ENCODE assay signal across 8 cellular contexts in the genomic region with DNA sequence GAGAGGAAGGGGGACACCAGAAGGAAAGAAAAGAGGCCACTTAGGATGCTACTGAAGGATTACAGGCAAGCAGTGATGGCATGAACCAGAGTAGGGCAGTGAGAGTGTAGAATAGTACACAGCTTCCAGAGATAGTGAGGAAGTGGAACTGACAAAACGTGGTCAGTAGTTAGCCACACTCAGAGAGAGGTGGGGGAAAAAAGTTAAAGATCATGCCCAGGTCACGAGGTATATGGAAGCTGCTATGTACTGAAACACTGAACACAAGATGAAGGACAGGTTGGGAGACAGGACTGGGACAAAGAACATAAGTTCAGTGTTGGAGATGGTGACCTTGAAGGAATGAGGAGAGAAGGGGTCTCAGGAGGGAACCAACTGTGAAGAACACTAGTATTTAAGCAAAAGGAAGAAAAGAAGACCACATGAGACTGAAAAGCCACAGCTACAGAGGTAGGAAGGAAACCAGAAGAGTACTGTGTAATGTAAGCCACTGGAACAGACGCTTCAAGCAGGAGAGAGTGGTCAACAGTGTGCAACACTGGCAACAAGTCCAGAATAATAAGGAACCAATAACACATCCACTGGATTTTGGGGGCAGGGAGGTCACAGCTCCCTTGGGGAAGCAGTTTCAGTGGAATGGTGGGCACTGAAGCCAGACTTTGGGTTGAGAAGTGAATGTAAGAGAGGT. TPM values are rescaled to one million over a fixed set of nuclear protein-coding genes. Genes with fewer than 3 reads are reported as not detected.
A peak's percentile ranks its signal among the peaks of the same experiment; 100 is the strongest.
DNase-seq lines count a peak whose midpoint lies in the region; ATAC-seq and TF ChIP-seq lines count a peak whose summit lies in the region.

No MANE protein-coding gene starts in this region.

- H3K4me1 Mint-ChIP-seq in CD14-positive monocyte, result peaks cover 54% of the 10 kb centered on the region

- in situ Hi-C loops in brain microvascular endothelial cell (cut with HindIII; ENCODE audit: low pct_ligation_motif_present, low sequenced_read_pairs), result no loop called here

- peaks cover 46% of the 10 kb centered on the region for H3K4me1 ChIP-seq in body of pancreas
- H3K4me1 ChIP-seq in spleen, result peaks cover 6 to 56% (median 22%) of the 10 kb centered on the region in 6 donors
- H3K4me1 ChIP-seq in hepatocyte (ENCODE audit: insufficient read depth), result peaks cover 14% of the 10 kb centered on the region

- H3K9me3 ChIP-seq in body of pancreas (no peaks in the 10 kb centered on the region), spleen (no peaks in the 10 kb centered on the region), hepatocyte (ENCODE audit: low read depth) (no peaks in the 10 kb centered on the region)

- H3K27me3 Mint-ChIP-seq in CD14-positive monocyte (ENCODE audit: low read depth in 3 of 3), result peaks cover 0 to 1% (median 0%) of the 10 kb centered on the region in 3 donors

- DNase-seq in CD14-positive monocyte (ENCODE audit: low spot score), result no peak
- no peak for DNase-seq in body of pancreas
- no peak for DNase-seq in spleen
- no peak for DNase-seq in brain microvascular endothelial cell
- no peak for DNase-seq in activated CD4-positive, alpha-beta T cell treated with anti-CD3 and anti-CD28 coated beads for 4 hours
- DNase-seq in hepatocyte (ENCODE audit: low spot score), result no peak

- H3K9me3 Mint-ChIP-seq in CD14-positive monocyte, result no peaks in the 10 kb centered on the region

- peaks cover 22% of the 10 kb centered on the region for H4K20me1 ChIP-seq in hepatocyte (ENCODE audit: insufficient read depth, poor library complexity, severe bottlenecking)

- WGBS in body of pancreas, 2 donors, result 56 to 86% methylated on average over 3 of the region's 3 CpGs
- WGBS in spleen, 5 donors, result 26 to 56% (median 34%) methylated on average over 3 of the region's 3 CpGs
- WGBS in hepatocyte (ENCODE audit: low lambda C conversion rate, missing lambda C conversion rate), result 86% methylated on average over 3 of the region's 3 CpGs

- intact Hi-C loops in CD14-positive monocyte (cut with micrococcal nuclease), result loop anchor here in 1 of 2 donors (5.0 kb wide), 2 partner anchors 39 to 59 kb away; no protein-coding TSS in a partner anchor
- intact Hi-C loops in body of pancreas (cut with DNase I), result no loop called here
- intact Hi-C loops in spleen (cut with DNase I; ENCODE audit: low total_unique reads), result no loop called here

- no peak overlapping the region for H3K4me2 ChIP-seq in hepatocyte

- TF ChIP-seq CTCF in CD14-positive monocyte (IDR thresholded peaks at IDR 0.05) (no peak), body of pancreas (IDR thresholded peaks at IDR 0.05) (no peak), spleen (IDR thresholded peaks at IDR 0.05 in 8 of 11, conservative IDR thresholded peaks at IDR 0.05 in 3 of 11) (no peak), brain microvascular endothelial cell (IDR thresholded peaks at IDR 0.05; ENCODE audit: low read depth, low read length, missing control alignments) (no peak), hepatocyte (IDR thresholded peaks at IDR 0.05; ENCODE audit: poor library complexity) (no peak)

- H3K79me2 ChIP-seq in hepatocyte, result peaks cover 86% of the 10 kb centered on the region

- peak overlapping the region in 1 of 2 donors; percentile 43 for H3K4me3 Mint-ChIP-seq in CD14-positive monocyte

- peaks cover 0 to 3% of the 10 kb centered on the region in 2 donors for H3K36me3 ChIP-seq in body of pancreas (replicated peaks in 1 of 2; ENCODE audit: insufficient read depth in 1 of 2, low read depth in 2 of 2)
- peaks cover 0 to 39% (median 3%) of the 10 kb centered on the region in 6 donors for H3K36me3 ChIP-seq in spleen
- H3K36me3 ChIP-seq in brain microvascular endothelial cell (replicated peaks), result peaks cover 2% of the 10 kb centered on the region
- no peaks in the 10 kb centered on the region for H3K36me3 ChIP-seq in hepatocyte (replicated peaks; ENCODE audit: insufficient read depth, low read depth)

- ATAC-seq in GM19395 (IDR thresholded peaks at IDR 0.05; ENCODE audit: unreplicated experiment), result peak; percentile 57
- peak; percentile 66 for ATAC-seq in HG03097 (IDR thresholded peaks at IDR 0.05; ENCODE audit: low FRiP score, unreplicated experiment)
- peak; percentile 16 for ATAC-seq in body of pancreas

- H3K9me2 ChIP-seq in hepatocyte (replicated peaks; ENCODE audit: insufficient read depth), result no peaks in the 10 kb centered on the region

- H3K27me3 ChIP-seq in body of pancreas (no peaks in the 10 kb centered on the region), spleen (replicated peaks in 1 of 7) (no peaks in the 10 kb centered on the region), brain microvascular endothelial cell (replicated peaks) (no peaks in the 10 kb centered on the region), hepatocyte (no peaks in the 10 kb centered on the region)

- no peak overlapping the region for H3K4me3 ChIP-seq in body of pancreas
- no peak overlapping the region for H3K4me3 ChIP-seq in spleen
- no peak overlapping the region for H3K4me3 ChIP-seq in brain microvascular endothelial cell (ENCODE audit: low read depth, low read length)
- H3K4me3 ChIP-seq in hepatocyte, result no peak overlapping the region

- no peak for TF ChIP-seq POLR2A in body of pancreas (IDR thresholded peaks at IDR 0.05)
- no peak for TF ChIP-seq POLR2A in spleen (IDR thresholded peaks at IDR 0.05)

- H3K27ac ChIP-seq in body of pancreas (peak overlapping the region in 1 of 4 donors; percentile 17), spleen (peak overlapping the region in 4 of 8 donors; percentile 15 to 55 (median 36)), brain microvascular endothelial cell (no peak overlapping the region), hepatocyte (no peak overlapping the region)

- no peak overlapping the region for H2AFZ ChIP-seq in hepatocyte

- H3K36me3 Mint-ChIP-seq in CD14-positive monocyte, result peaks cover 20 to 27% of the 10 kb centered on the region in 2 donors

- H3K27ac Mint-ChIP-seq in CD14-positive monocyte, result peak overlapping the region; percentile 10 to 74 (median 65)

RNA-seq across cellular contexts. Expression of a gene that starts 45.5 kb away (rescaled TPM):
- polyA plus RNA-seq in CD14-positive monocyte (1 to 10 TPM; 3.1 to 5.8 TPM), spleen (10 to 100 TPM in 1 of 3 donors, 1 to 10 TPM in 2; 4.3 to 11.1 (median 7.0) TPM), hepatocyte (31.9 and 34.6 TPM in 2 replicates)
- total RNA-seq in body of pancreas (100 to 1,000 TPM; 100 to 104 TPM), spleen (100 to 1,000 TPM in 2 of 7 donors, 10 to 100 TPM in 5; 42.3 to 109 (median 83.0) TPM), hepatocyte (51.1 and 56.0 TPM in 2 replicates)

Comparison
In these comparisons a context has a peak if more than half of its experiments do, and no peak if none do; other contexts are left out.
1. ATAC-seq: peak in every context shown above with its lines; median percentile 66 in HG03097; 57 in GM19395; 16 in body of pancreas.